Comparison of ENCODE assay signal across 14 cellular contexts in the genomic region with DNA sequence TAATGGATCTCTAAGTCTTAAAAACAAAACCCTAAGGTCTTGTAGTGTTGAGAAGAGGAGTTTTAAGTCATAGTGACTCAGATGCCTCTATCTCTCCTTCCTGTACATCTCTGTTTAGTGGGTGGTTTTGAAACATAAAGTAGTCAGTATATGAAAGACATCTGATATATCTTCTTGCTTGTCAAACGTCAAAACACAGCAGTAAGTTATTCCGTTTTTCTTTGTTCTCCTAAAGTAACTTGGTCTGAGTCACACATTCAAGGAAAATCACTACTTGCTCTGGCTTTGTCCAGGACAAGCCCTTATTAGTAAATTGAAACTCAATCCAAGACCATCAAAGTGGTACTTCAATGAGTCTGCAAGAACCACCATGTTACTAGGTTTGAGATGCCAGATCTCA.
A peak's percentile ranks its signal among the peaks of the same experiment; 100 is the strongest.
DNase-seq lines count a peak whose midpoint lies in the region; ATAC-seq and TF ChIP-seq lines count a peak whose summit lies in the region.
"Had no signal": no experiment of that assay in that cellular context is flagged by ENCODE, and none has a peak within 500 bp of the region (broad histone marks: within the 10 kb centered on the region; RNA-seq: fewer than 3 reads in every experiment).

No MANE protein-coding gene starts in this region.

- H3K4me1 ChIP-seq in A673 (ENCODE audit: insufficient read depth, low read length, poor library complexity, severe bottlenecking) (no peaks in the 10 kb centered on the region), esophagus muscularis mucosa (no peaks in the 10 kb centered on the region), lower lobe of right lung (no peaks in the 10 kb centered on the region)

- no peaks in the 10 kb centered on the region for H3K27me3 ChIP-seq in A673 (replicated peaks; ENCODE audit: insufficient read depth, low read depth, low read length, poor library complexity)
- H3K27me3 ChIP-seq in esophagus muscularis mucosa: no peaks in the 10 kb centered on the region
- no peaks in the 10 kb centered on the region for H3K27me3 ChIP-seq in lower lobe of right lung (ENCODE audit: low read depth)

- BruUV-seq in A673 (replicated peaks; lab: Mats Ljungman, UMichigan): no TSS peak

- H3K9me3 Mint-ChIP-seq in activated CD4-positive, alpha-beta T cell treated with anti-CD3 and anti-CD28 coated beads, Interleukin-2, amount 10 ng/mL, durations not matched to agents 24 days and 14 days: peaks cover 28% of the 10 kb centered on the region
- H3K9me3 Mint-ChIP-seq in activated T-helper 1 cell treated with anti-CD3 and anti-CD28 coated beads, Interleukin-12 subunit alpha, Interleukin-12 subunit beta, Interleukin-2, Interleukin-4 antibody, amounts not matched to agents 30 ng/mL and 10 ng/mL and 1 ng/mL, durations not matched to agents 14 hours and 24 hours and 36 hours: peaks cover 16% of the 10 kb centered on the region

- TF ChIP-seq POLR2A in esophagus muscularis mucosa (IDR thresholded peaks at IDR 0.05; ENCODE audit: low read depth): no peak

- TF ChIP-seq EP300 in esophagus muscularis mucosa (IDR thresholded peaks at IDR 0.05): no peak

- no peak overlapping the region for H3K27ac ChIP-seq in A673 (ENCODE audit: low read depth, low read length, poor library complexity, severe bottlenecking)
- H3K27ac ChIP-seq in esophagus muscularis mucosa (replicated peaks in 1 of 4): no peak overlapping the region
- H3K27ac ChIP-seq in lower lobe of right lung: no peak overlapping the region

- no peak for ATAC-seq in lower lobe of right lung
- no peak for ATAC-seq in GM21717 (IDR thresholded peaks at IDR 0.05; ENCODE audit: unreplicated experiment)

- H3K4me1 Mint-ChIP-seq in activated CD4-positive, alpha-beta T cell treated with anti-CD3 and anti-CD28 coated beads, Interleukin-2, amount 10 ng/mL, durations not matched to agents 24 days and 14 days: peaks cover 25% of the 10 kb centered on the region
- H3K4me1 Mint-ChIP-seq in activated T-helper 1 cell treated with anti-CD3 and anti-CD28 coated beads, Interleukin-12 subunit alpha, Interleukin-12 subunit beta, Interleukin-2, Interleukin-4 antibody, amounts not matched to agents 30 ng/mL and 10 ng/mL and 1 ng/mL, durations not matched to agents 14 hours and 24 hours and 36 hours (ENCODE audit: low read depth): peaks cover 14% of the 10 kb centered on the region
- H3K4me1 Mint-ChIP-seq: CD14-positive monocyte, H9 had no signal

- H3K36me3 Mint-ChIP-seq in activated CD4-positive, alpha-beta T cell treated with anti-CD3 and anti-CD28 coated beads, Interleukin-2, amount 10 ng/mL, durations not matched to agents 24 days and 14 days (ENCODE audit: low read depth): peaks cover 1% of the 10 kb centered on the region
- no peaks in the 10 kb centered on the region for H3K36me3 Mint-ChIP-seq in activated T-helper 1 cell treated with anti-CD3 and anti-CD28 coated beads, Interleukin-12 subunit alpha, Interleukin-12 subunit beta, Interleukin-2, Interleukin-4 antibody, amounts not matched to agents 30 ng/mL and 10 ng/mL and 1 ng/mL, durations not matched to agents 14 hours and 24 hours and 36 hours (ENCODE audit: low read depth)
- H3K36me3 Mint-ChIP-seq: CD14-positive monocyte had no signal

- TF ChIP-seq CTCF in A673 (conservative IDR thresholded peaks at IDR 0.05; ENCODE audit: low read depth, low read length): no peak
- no peak for TF ChIP-seq CTCF in esophagus muscularis mucosa (IDR thresholded peaks at IDR 0.05)
- TF ChIP-seq CTCF in lower lobe of right lung (IDR thresholded peaks at IDR 0.05): no peak

- 73% methylated on average over 2 of the region's 2 CpGs for WGBS in esophagus muscularis mucosa

- POLR2A ChIA-PET in A673 (lab: Charles Lee; ENCODE audit: low non-redundant PET): no interaction called here

- H3K27me3 Mint-ChIP-seq in activated CD4-positive, alpha-beta T cell treated with anti-CD3 and anti-CD28 coated beads, Interleukin-2, amount 10 ng/mL, durations not matched to agents 24 days and 14 days: no peaks in the 10 kb centered on the region
- H3K27me3 Mint-ChIP-seq in activated T-helper 1 cell treated with anti-CD3 and anti-CD28 coated beads, Interleukin-12 subunit alpha, Interleukin-12 subunit beta, Interleukin-2, Interleukin-4 antibody, amounts not matched to agents 30 ng/mL and 10 ng/mL and 1 ng/mL, durations not matched to agents 14 hours and 24 hours and 36 hours (ENCODE audit: insufficient read depth): no peaks in the 10 kb centered on the region

- H3K27ac Mint-ChIP-seq in activated CD4-positive, alpha-beta T cell treated with anti-CD3 and anti-CD28 coated beads, Interleukin-2, amount 10 ng/mL, durations not matched to agents 24 days and 14 days: peak overlapping the region; percentile 38
- H3K27ac Mint-ChIP-seq in activated T-helper 1 cell treated with anti-CD3 and anti-CD28 coated beads, Interleukin-12 subunit alpha, Interleukin-12 subunit beta, Interleukin-2, Interleukin-4 antibody, amounts not matched to agents 30 ng/mL and 10 ng/mL and 1 ng/mL, durations not matched to agents 14 hours and 24 hours and 36 hours: peak overlapping the region; percentile 2
- H3K27ac Mint-ChIP-seq: CD14-positive monocyte, H9 had no signal

- no peak for DNase-seq in activated CD4-positive, alpha-beta T cell treated with anti-CD3 and anti-CD28 coated beads, Interleukin-2, amount 10 ng/mL, durations not matched to agents 24 days and 14 days
- DNase-seq in activated CD4-positive, alpha-beta T cell treated with anti-CD3 and anti-CD28 coated beads, Interleukin-2, amount 50 U/mL, for 48 hours: no peak
- DNase-seq in A673 (ENCODE audit: low spot score): peak; percentile 28
- DNase-seq in activated T-helper 1 cell treated with anti-CD3 and anti-CD28 coated beads, Interleukin-12 subunit alpha, Interleukin-12 subunit beta, Interleukin-2, Interleukin-4 antibody, amounts not matched to agents 30 ng/mL and 10 ng/mL and 1 ng/mL, durations not matched to agents 14 hours and 24 hours and 36 hours (ENCODE audit: low spot score): no peak
- peak; percentile 12 for DNase-seq in esophagus muscularis mucosa (ENCODE audit: extremely low spot score)
- DNase-seq in GF-D8 (lab: John Stamatoyannopoulos, UW): no peak
- DNase-seq in lower lobe of right lung: no peak
- DNase-seq: H9, IMR-90, Kasumi-1, NCI-H1930, NCI-H524 had no signal

- CTCF ChIA-PET in A673 (lab: Charles Lee): no interaction called here

- H3K9me3 ChIP-seq in A673 (ENCODE audit: low read depth, low read length, poor library complexity, severe bottlenecking): no peaks in the 10 kb centered on the region
- peaks cover 0 to 3% (median 0%) of the 10 kb centered on the region in 4 donors for H3K9me3 ChIP-seq in esophagus muscularis mucosa
- H3K9me3 ChIP-seq in lower lobe of right lung: no peaks in the 10 kb centered on the region

- no peak overlapping the region for H3K4me3 ChIP-seq in A673 (ENCODE audit: low read depth, low read length, poor library complexity, severe bottlenecking)
- H3K4me3 ChIP-seq in esophagus muscularis mucosa: no peak overlapping the region
- no peak overlapping the region for H3K4me3 ChIP-seq in lower lobe of right lung

- no peak overlapping the region for H3K4me3 Mint-ChIP-seq in activated CD4-positive, alpha-beta T cell treated with anti-CD3 and anti-CD28 coated beads, Interleukin-2, amount 10 ng/mL, durations not matched to agents 24 days and 14 days
- no peak overlapping the region for H3K4me3 Mint-ChIP-seq in activated T-helper 1 cell treated with anti-CD3 and anti-CD28 coated beads, Interleukin-12 subunit alpha, Interleukin-12 subunit beta, Interleukin-2, Interleukin-4 antibody, amounts not matched to agents 30 ng/mL and 10 ng/mL and 1 ng/mL, durations not matched to agents 14 hours and 24 hours and 36 hours
- H3K4me3 Mint-ChIP-seq: CD14-positive monocyte, H9 had no signal

- intact Hi-C loops in activated CD4-positive, alpha-beta T cell treated with anti-CD3 and anti-CD28 coated beads, Interleukin-2, amount 10 ng/mL, durations not matched to agents 24 days and 14 days (cut with micrococcal nuclease): loop anchor here (1.0 kb wide), 1 partner anchor 78 kb away; no protein-coding TSS in a partner anchor
- intact Hi-C loops in A673 (cut with micrococcal nuclease; ENCODE audit: unreplicated experiment): no loop called here
- intact Hi-C loops in activated T-helper 1 cell treated with anti-CD3 and anti-CD28 coated beads, Interleukin-12 subunit alpha, Interleukin-12 subunit beta, Interleukin-2, Interleukin-4 antibody, amounts not matched to agents 30 ng/mL and 10 ng/mL and 1 ng/mL, durations not matched to agents 14 hours and 24 hours and 36 hours (cut with micrococcal nuclease): no loop called here
- intact Hi-C loops in esophagus muscularis mucosa (cut with DNase I): no loop called here
- intact Hi-C loops in lower lobe of right lung (cut with DNase I): no loop called here

- no peaks in the 10 kb centered on the region for H3K36me3 ChIP-seq in A673 (ENCODE audit: insufficient read depth, low read length, poor library complexity, severe bottlenecking)
- H3K36me3 ChIP-seq in esophagus muscularis mucosa: no peaks in the 10 kb centered on the region
- no peaks in the 10 kb centered on the region for H3K36me3 ChIP-seq in lower lobe of right lung

Comparison
In these comparisons a context has a peak if more than half of its experiments do, and no peak if none do; other contexts are left out.
1. DNase-seq: peak in A673 (single experiment) and esophagus muscularis mucosa (single experiment); none in activated CD4-positive, alpha-beta T cell treated with anti-CD3 and anti-CD28 coated beads, Interleukin-2, amount 10 ng/mL, durations not matched to agents 24 days and 14 days (single experiment), activated CD4-positive, alpha-beta T cell treated with anti-CD3 and anti-CD28 coated beads, Interleukin-2, amount 50 U/mL, for 48 hours (0 of 2), activated T-helper 1 cell treated with anti-CD3 and anti-CD28 coated beads, Interleukin-12 subunit alpha, Interleukin-12 subunit beta, Interleukin-2, Interleukin-4 antibody, amounts not matched to agents 30 ng/mL and 10 ng/mL and 1 ng/mL, durations not matched to agents 14 hours and 24 hours and 36 hours (single experiment), GF-D8 (single experiment) and lower lobe of right lung (single experiment).